In genomic region chr2:112811841-112812306, GRCh38 we compare ENCODE assay signal across 10 cellular contexts. TPM values are rescaled to one million over a fixed set of nuclear protein-coding genes. Genes with fewer than 3 reads are reported as not detected.
DNase-seq lines count a peak whose midpoint lies in the region; TF ChIP-seq lines count a peak whose summit lies in the region.
"Had no signal": no experiment of that assay in that cellular context is flagged by ENCODE, and none has a peak within 500 bp of the region (broad histone marks: within the 10 kb centered on the region; RNA-seq: fewer than 3 reads in every experiment).

No MANE protein-coding gene starts in this region.

- H3K4me3 Mint-ChIP-seq in CD8-positive, alpha-beta memory T cell: peak overlapping the region in 2 of 7 donors; percentile 36 to 44

- no peak for TF ChIP-seq POLR2A in spleen (IDR thresholded peaks at IDR 0.05)

- H3K27me3 ChIP-seq in spleen (replicated peaks in 1 of 7): no peaks in the 10 kb centered on the region
- no peaks in the 10 kb centered on the region for H3K27me3 ChIP-seq in CD8-positive, alpha-beta memory T cell (ENCODE audit: insufficient read depth, low read length, poor library complexity, severe bottlenecking)

- no peaks in the 10 kb centered on the region for H3K36me3 ChIP-seq in spleen
- H3K36me3 ChIP-seq in CD8-positive, alpha-beta memory T cell (ENCODE audit: insufficient read depth, low read length): no peaks in the 10 kb centered on the region

- WGBS in spleen, 5 donors: 19 to 34% (median 25%) methylated on average over 7 of the region's 7 CpGs

- peaks cover 0 to 8% (median 0%) of the 10 kb centered on the region in 3 donors for H3K36me3 Mint-ChIP-seq in CD8-positive, alpha-beta memory T cell

- peaks cover 10 to 12% (median 10%) of the 10 kb centered on the region in 3 donors for H3K4me1 Mint-ChIP-seq in CD8-positive, alpha-beta memory T cell

- TF ChIP-seq CTCF in fibroblast of the aortic adventitia (IDR thresholded peaks at IDR 0.05; ENCODE audit: insufficient read depth, low read length) (no peak), spleen (IDR thresholded peaks at IDR 0.05 in 8 of 11, conservative IDR thresholded peaks at IDR 0.05 in 3 of 11) (no peak)

- H3K27ac ChIP-seq in spleen: peak overlapping the region in 6 of 8 donors; percentile 23 to 59 (median 48)
- H3K27ac ChIP-seq in CD8-positive, alpha-beta memory T cell (ENCODE audit: low read depth, low read length): no peak overlapping the region
- H3K27ac ChIP-seq: 22Rv1 had no signal

- POLR2A ChIA-PET in CD8-positive, alpha-beta memory T cell (lab: Charles Lee): no interaction called here

- H3K4me1 ChIP-seq in spleen: peaks cover 12 to 42% (median 26%) of the 10 kb centered on the region in 6 donors
- H3K4me1 ChIP-seq in CD8-positive, alpha-beta memory T cell (ENCODE audit: insufficient read depth, low read length): peaks cover 7% of the 10 kb centered on the region

- H3K27ac Mint-ChIP-seq in CD8-positive, alpha-beta memory T cell: peak overlapping the region in 1 of 8 donors; percentile 45

- intact Hi-C loops in spleen (cut with DNase I; ENCODE audit: low total_unique reads): no loop called here

- H3K9me3 Mint-ChIP-seq in CD8-positive, alpha-beta memory T cell: peaks cover 4 to 7% (median 7%) of the 10 kb centered on the region in 5 donors

- H3K9me3 ChIP-seq in spleen: peaks cover 0 to 14% (median 7%) of the 10 kb centered on the region in 8 donors
- H3K9me3 ChIP-seq in CD8-positive, alpha-beta memory T cell (ENCODE audit: low read length): no peaks in the 10 kb centered on the region

- no peak overlapping the region for H3K4me3 ChIP-seq in fibroblast of the aortic adventitia (ENCODE audit: low read depth, low read length)
- no peak overlapping the region for H3K4me3 ChIP-seq in spleen
- no peak overlapping the region for H3K4me3 ChIP-seq in CD8-positive, alpha-beta memory T cell (ENCODE audit: low read length)

- CTCF ChIA-PET in CD8-positive, alpha-beta memory T cell (lab: Charles Lee): no interaction called here

- DNase-seq in DMS53 (lab: John Stamatoyannopoulos, UW): peak; percentile 32
- no peak for DNase-seq in DMS53 treated with DMSO at 0.1 percent for 48 hours (lab: John Stamatoyannopoulos, UW; ENCODE audit: unreplicated experiment)
- peak; percentile 38 for DNase-seq in SKM-1 (lab: John Stamatoyannopoulos, UW; ENCODE audit: unreplicated experiment)
- DNase-seq in fibroblast of the aortic adventitia (ENCODE audit: low read depth): peak; percentile 78
- DNase-seq in spleen: no peak
- no peak for DNase-seq in NCI-H2171 (lab: John Stamatoyannopoulos, UW)
- DNase-seq in iPS-NIHi11 (ENCODE audit: low spot score): no peak
- no peak for DNase-seq in CD8-positive, alpha-beta memory T cell
- DNase-seq: NCI-H1092 treated with DMSO at 0.1 percent for 48 hours had no signal

- peaks cover 0 to 2% of the 10 kb centered on the region in 2 donors for H3K27me3 Mint-ChIP-seq in CD8-positive, alpha-beta memory T cell

RNA-seq across cellular contexts. Expression of gene IL1B, which starts 24.7 kb away (rescaled TPM):
- total RNA-seq in fibroblast of the aortic adventitia (ENCODE audit: low replicate concordance): 2.4 TPM in 1 of 2 replicates, not detected in the other
- total RNA-seq in spleen: 10 to 100 TPM in 6 of 7 donors, 1 to 10 TPM in 1; 6.9 to 81.9 (median 16.1) TPM
- polyA plus RNA-seq in spleen: 1 to 10 TPM; 3.4 to 5.4 (median 5.1) TPM
- not detected for total RNA-seq in CD8-positive, alpha-beta memory T cell
- polyA plus RNA-seq in CD8-positive, alpha-beta memory T cell: not detected

RNA-seq across cellular contexts. Expression of gene IL1A, which starts 27.6 kb away (rescaled TPM):
- 0.90 TPM in 1 of 2 replicates, not detected in the other for total RNA-seq in fibroblast of the aortic adventitia (ENCODE audit: low replicate concordance)
- total RNA-seq in spleen: under 1 TPM in 5 of 7 donors, not detected in 2; 0.22 to 0.98 (median 0.70) TPM
- polyA plus RNA-seq in spleen: 1 to 10 TPM in 1 of 3 donors, under 1 TPM in 2; 0.21 to 1.6 (median 0.67) TPM
- 1 to 10 TPM; 2.2 to 3.1 TPM for total RNA-seq in CD8-positive, alpha-beta memory T cell
- polyA plus RNA-seq in CD8-positive, alpha-beta memory T cell: not detected

RNA-seq across cellular contexts. Expression of gene CKAP2L, which starts 47.5 kb away (rescaled TPM):
- total RNA-seq in fibroblast of the aortic adventitia (ENCODE audit: low replicate concordance) (2.7 and 26.4 TPM in 2 replicates), spleen (1 to 10 TPM in 6 of 7 donors, under 1 TPM in 1; 0.55 to 3.5 (median 2.1) TPM)
- polyA plus RNA-seq in spleen: 1 to 10 TPM in 1 of 3 donors, under 1 TPM in 2; 0.20 to 1.3 (median 0.83) TPM
- 10 to 100 TPM; 19.1 to 19.6 TPM for total RNA-seq in CD8-positive, alpha-beta memory T cell
- polyA plus RNA-seq in CD8-positive, alpha-beta memory T cell: not detected

Comparison
In these comparisons a context has a peak if more than half of its experiments do, and no peak if none do; other contexts are left out.
1. DNase-seq: peak in DMS53 (single experiment), SKM-1 (single experiment) and fibroblast of the aortic adventitia (single experiment); none in DMS53 treated with DMSO at 0.1 percent for 48 hours (single experiment), spleen (single experiment), NCI-H2171 (single experiment), iPS-NIHi11 (single experiment) and CD8-positive, alpha-beta memory T cell (0 of 5).